In the genomic region with DNA sequence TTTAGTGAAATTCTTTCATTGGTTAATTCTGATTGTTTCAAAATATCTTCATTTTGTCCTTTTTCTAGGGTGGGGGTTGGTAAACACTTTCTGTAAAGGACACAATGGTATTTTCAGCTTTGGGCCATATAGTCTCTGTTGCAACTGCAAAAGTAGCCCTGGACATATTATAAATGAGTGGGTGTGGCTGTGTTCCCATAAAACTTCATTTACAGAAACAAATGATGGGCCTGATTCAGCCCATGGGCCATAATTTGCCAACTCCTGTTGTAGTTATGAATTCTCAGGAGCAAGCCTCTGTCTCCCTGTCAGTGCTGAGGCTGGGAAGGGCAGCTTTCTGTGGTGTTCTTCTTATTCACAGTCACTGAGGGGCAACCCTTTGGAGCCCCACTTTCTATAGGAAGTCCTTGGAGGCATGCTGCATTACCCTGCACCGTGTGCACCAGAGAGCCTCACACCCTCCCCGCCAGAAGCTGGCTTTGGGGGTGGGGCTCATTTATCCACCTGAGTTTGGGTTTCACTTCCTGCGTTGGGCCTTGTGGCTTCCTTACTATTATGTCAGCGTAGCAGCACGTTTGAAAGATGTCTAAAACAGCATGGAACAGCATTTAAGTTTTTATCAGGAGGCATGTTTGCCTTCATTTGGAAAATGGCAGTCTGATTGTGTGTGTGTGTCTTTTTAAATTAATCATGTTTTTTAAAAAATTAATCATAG, we compare ENCODE assay signal across 8 cellular contexts.
DNase-seq lines count a peak whose midpoint lies in the region; ATAC-seq lines count a peak whose summit lies in the region.
"Not testable (repeated sequence)": the region's sequence is repeated elsewhere in the genome, so short reads cannot be mapped to it uniquely, and the experiment has no call there.

No MANE protein-coding gene starts in this region.

- H3K4me3 Mint-ChIP-seq in T-helper 1 cell treated with Interleukin-12 subunit alpha and Interleukin-12 subunit beta and Interleukin-4 antibody, amounts not matched to agents 30 μg/mL and 1 μg/mL, for 36 hours; activated T-helper 1 cell treated with anti-CD3 and anti-CD28 coated beads, Interleukin-12 subunit alpha, Interleukin-12 subunit beta, Interleukin-2, Interleukin-4 antibody, amounts not matched to agents 30 ng/mL and 10 ng/mL and 1 ng/mL, durations not matched to agents 14 hours and 24 hours and 36 hours: not testable (repeated sequence)
- peak overlapping the region in 1 of 8 donors; percentile 17 for H3K4me3 Mint-ChIP-seq in naive B cell

- peak; percentile 24 for DNase-seq in CD1c-positive myeloid dendritic cell (ENCODE audit: extremely low spot score)
- peak; percentile 35 for DNase-seq in KBM-7
- peak; percentile 66 for DNase-seq in activated T-helper 1 cell treated with anti-CD3 and anti-CD28 coated beads, Interleukin-12 subunit alpha, Interleukin-12 subunit beta, Interleukin-2, Interleukin-4 antibody, amounts not matched to agents 30 ng/mL and 10 ng/mL and 1 ng/mL, durations not matched to agents 14 hours and 24 hours and 36 hours (ENCODE audit: low spot score)
- DNase-seq in naive B cell: peak; percentile 42

- H3K9me3 Mint-ChIP-seq in T-helper 1 cell treated with Interleukin-12 subunit alpha and Interleukin-12 subunit beta and Interleukin-4 antibody, amounts not matched to agents 30 μg/mL and 1 μg/mL, for 36 hours: peaks cover 11% of the 10 kb centered on the region
- not testable (repeated sequence) for H3K9me3 Mint-ChIP-seq in activated T-helper 1 cell treated with anti-CD3 and anti-CD28 coated beads, Interleukin-12 subunit alpha, Interleukin-12 subunit beta, Interleukin-2, Interleukin-4 antibody, amounts not matched to agents 30 ng/mL and 10 ng/mL and 1 ng/mL, durations not matched to agents 14 hours and 24 hours and 36 hours; naive B cell

- intact Hi-C loops in activated T-helper 1 cell treated with anti-CD3 and anti-CD28 coated beads, Interleukin-12 subunit alpha, Interleukin-12 subunit beta, Interleukin-2, Interleukin-4 antibody, amounts not matched to agents 30 ng/mL and 10 ng/mL and 1 ng/mL, durations not matched to agents 14 hours and 24 hours and 36 hours (cut with micrococcal nuclease): not testable (repeated sequence)

- H3K27me3 Mint-ChIP-seq in T-helper 1 cell treated with Interleukin-12 subunit alpha and Interleukin-12 subunit beta and Interleukin-4 antibody, amounts not matched to agents 30 μg/mL and 1 μg/mL, for 36 hours (ENCODE audit: low read depth): peaks cover 11% of the 10 kb centered on the region
- not testable (repeated sequence) for H3K27me3 Mint-ChIP-seq in activated T-helper 1 cell treated with anti-CD3 and anti-CD28 coated beads, Interleukin-12 subunit alpha, Interleukin-12 subunit beta, Interleukin-2, Interleukin-4 antibody, amounts not matched to agents 30 ng/mL and 10 ng/mL and 1 ng/mL, durations not matched to agents 14 hours and 24 hours and 36 hours (ENCODE audit: insufficient read depth)
- H3K27me3 Mint-ChIP-seq in naive B cell: peaks cover 0 to 12% (median 0%) of the 10 kb centered on the region in 3 donors

- peak overlapping the region; percentile 29 for H3K27ac Mint-ChIP-seq in T-helper 1 cell treated with Interleukin-12 subunit alpha and Interleukin-12 subunit beta and Interleukin-4 antibody, amounts not matched to agents 30 μg/mL and 1 μg/mL, for 36 hours
- peak overlapping the region; percentile 26 for H3K27ac Mint-ChIP-seq in activated T-helper 1 cell treated with anti-CD3 and anti-CD28 coated beads, Interleukin-12 subunit alpha, Interleukin-12 subunit beta, Interleukin-2, Interleukin-4 antibody, amounts not matched to agents 30 ng/mL and 10 ng/mL and 1 ng/mL, durations not matched to agents 14 hours and 24 hours and 36 hours
- H3K27ac Mint-ChIP-seq in naive B cell: peak overlapping the region in 2 of 6 donors; percentile 36 to 52

- ATAC-seq in GM18867 (IDR thresholded peaks at IDR 0.05; ENCODE audit: unreplicated experiment) (peak; percentile 86), GM21447 (IDR thresholded peaks at IDR 0.05; ENCODE audit: unreplicated experiment) (peak; percentile 99), HG02973 (IDR thresholded peaks at IDR 0.05; ENCODE audit: unreplicated experiment) (peak; percentile 80), naive B cell (ENCODE audit: low read depth in 2 of 2) (peak; percentile 96 to 100)

- peaks cover 34% of the 10 kb centered on the region for H3K4me1 Mint-ChIP-seq in T-helper 1 cell treated with Interleukin-12 subunit alpha and Interleukin-12 subunit beta and Interleukin-4 antibody, amounts not matched to agents 30 μg/mL and 1 μg/mL, for 36 hours (ENCODE audit: low read depth)
- H3K4me1 Mint-ChIP-seq in activated T-helper 1 cell treated with anti-CD3 and anti-CD28 coated beads, Interleukin-12 subunit alpha, Interleukin-12 subunit beta, Interleukin-2, Interleukin-4 antibody, amounts not matched to agents 30 ng/mL and 10 ng/mL and 1 ng/mL, durations not matched to agents 14 hours and 24 hours and 36 hours (ENCODE audit: low read depth): peaks cover 31% of the 10 kb centered on the region
- H3K4me1 Mint-ChIP-seq in naive B cell: peaks cover 8 to 14% (median 13%) of the 10 kb centered on the region in 3 donors

- in situ Hi-C loops in KBM-7 (cut with MboI; ENCODE audit: low pct_unique_long_range_greater_than_20kb, low sequenced_read_pairs): not testable (repeated sequence)

- peaks cover 55% of the 10 kb centered on the region for H3K36me3 Mint-ChIP-seq in T-helper 1 cell treated with Interleukin-12 subunit alpha and Interleukin-12 subunit beta and Interleukin-4 antibody, amounts not matched to agents 30 μg/mL and 1 μg/mL, for 36 hours (ENCODE audit: low read depth)
- peaks cover 43% of the 10 kb centered on the region for H3K36me3 Mint-ChIP-seq in activated T-helper 1 cell treated with anti-CD3 and anti-CD28 coated beads, Interleukin-12 subunit alpha, Interleukin-12 subunit beta, Interleukin-2, Interleukin-4 antibody, amounts not matched to agents 30 ng/mL and 10 ng/mL and 1 ng/mL, durations not matched to agents 14 hours and 24 hours and 36 hours (ENCODE audit: low read depth)
- peaks cover 0 to 11% of the 10 kb centered on the region in 2 donors for H3K36me3 Mint-ChIP-seq in naive B cell

Comparison
In these comparisons a context has a peak if more than half of its experiments do, and no peak if none do; other contexts are left out.
1. Peak in every context shown above with its lines: DNase-seq and ATAC-seq.